ENCODE assay signal across 27 cellular contexts in the genomic region with DNA sequence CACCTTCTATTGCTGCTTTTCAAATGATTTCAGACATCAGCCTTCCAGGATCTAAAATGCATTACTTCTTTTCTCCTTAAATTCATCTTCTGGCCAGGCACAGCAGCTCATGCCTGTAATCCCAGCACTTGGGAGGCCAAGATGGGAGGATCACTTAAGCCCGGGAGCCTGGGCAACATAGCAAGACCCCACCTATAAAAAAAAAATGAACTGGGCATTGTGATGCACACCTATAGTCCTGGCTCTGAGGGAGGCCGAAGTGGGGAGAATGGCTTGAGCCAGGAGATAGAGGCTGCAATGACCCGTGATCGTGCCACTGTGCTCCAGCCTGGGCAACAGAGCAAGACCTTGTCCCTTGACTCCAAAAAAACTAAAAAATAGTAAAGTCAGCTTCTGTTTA.
"Had no signal": no experiment of that assay in that cellular context is flagged by ENCODE, and none has a peak within 500 bp of the region (broad histone marks: within the 10 kb centered on the region; RNA-seq: fewer than 3 reads in every experiment).

No MANE protein-coding gene starts in this region.

- H3K4me1 Mint-ChIP-seq: stimulated activated naive CD8-positive, alpha-beta T cell treated with anti-CD3 and anti-CD28 coated beads, Interleukin-15, amount 100 ng/mL, for 72 hours had no signal

- H3K36me3 Mint-ChIP-seq: naive B cell; natural killer cell; stimulated activated memory B cell treated with anti-CD40 and anti-IgM and Interleukin-4, amounts not matched to agents 10 μg/mL and 1 μg/mL and 100 μg/mL, for 72 hours had no signal

- H3K27ac Mint-ChIP-seq: mesothelial cell of epicardium; natural killer cell; nephron progenitor cell; progenitor cell of endocrine pancreas; stimulated activated memory B cell treated with anti-CD40 and anti-IgM and Interleukin-4, amounts not matched to agents 10 μg/mL and 1 μg/mL and 100 μg/mL, for 72 hours; stimulated activated naive CD8-positive, alpha-beta T cell treated with anti-CD3 and anti-CD28 coated beads, Interleukin-15, amount 100 ng/mL, for 72 hours had no signal

- H3K27ac ChIP-seq: left lung, lower lobe of right lung, ovary, right atrium auricular region, right lobe of liver, tibial nerve, upper lobe of left lung, vagina had no signal

- FAIRE-seq: kidney had no signal

- H3K4me2 ChIP-seq: smooth muscle cell had no signal

- ATAC-seq: left colon; left lung; lower lobe of right lung; natural killer cell; right lobe of liver; stimulated activated memory B cell treated with anti-CD40 and anti-IgM and Interleukin-4, amounts not matched to agents 10 μg/mL and 1 μg/mL and 100 μg/mL, for 72 hours; stimulated activated naive CD8-positive, alpha-beta T cell treated with anti-CD3 and anti-CD28 coated beads, Interleukin-15, amount 100 ng/mL, for 72 hours had no signal

- H3K27me3 ChIP-seq: left lung, ovary, right atrium auricular region, right lobe of liver, tibial nerve, upper lobe of left lung, vagina had no signal

- H3K9me3 Mint-ChIP-seq: natural killer cell; stimulated activated memory B cell treated with anti-CD40 and anti-IgM and Interleukin-4, amounts not matched to agents 10 μg/mL and 1 μg/mL and 100 μg/mL, for 72 hours; stimulated activated naive CD8-positive, alpha-beta T cell treated with anti-CD3 and anti-CD28 coated beads, Interleukin-15, amount 100 ng/mL, for 72 hours had no signal

- H3K27me3 Mint-ChIP-seq: naive B cell; progenitor cell of endocrine pancreas; stimulated activated memory B cell treated with anti-CD40 and anti-IgM and Interleukin-4, amounts not matched to agents 10 μg/mL and 1 μg/mL and 100 μg/mL, for 72 hours had no signal

- H3K4me3 ChIP-seq: left lung, lower lobe of right lung, ovary, right atrium auricular region, right lobe of liver, smooth muscle cell, tibial nerve, upper lobe of left lung, vagina had no signal

- H3K4me1 ChIP-seq: left lung, lower lobe of right lung, right atrium auricular region, right lobe of liver, tibial nerve, upper lobe of left lung, vagina had no signal

- H3K9me3 ChIP-seq: left lung, lower lobe of right lung, ovary, right atrium auricular region, right lobe of liver, upper lobe of left lung, vagina had no signal

- DNase-seq: hippocampal formation; kidney; left colon; left lung; lower lobe of right lung; mammary epithelial cell; mesenchymal stem cell; naive B cell; natural killer cell; nephron progenitor cell; ovary; right lobe of liver; stimulated activated CD4-positive, alpha-beta T cell treated with anti-CD3 and anti-CD28 coated beads, Interleukin-1b, Interleukin-23, amount 100 ng/mL, for 48 hours; stimulated activated CD4-positive, alpha-beta T cell treated with anti-CD3 and anti-CD28 coated beads, Interleukin-2, amount 100 ng/mL, for 48 hours; stimulated activated CD4-positive, alpha-beta T cell treated with anti-CD3 and anti-CD28 coated beads, Interleukin-4, amount 100 ng/mL, for 4 hours; stimulated activated CD8-positive, alpha-beta memory T cell treated with anti-CD3 and anti-CD28 coated beads, Interleukin-4, amount 100 ng/mL, for 48 hours; stimulated activated naive CD4-positive, alpha-beta T cell treated with Interleukin-2 at 50 U/mL for 16 hours; stimulated activated naive CD8-positive, alpha-beta T cell treated with anti-CD3 and anti-CD28 coated beads, Interleukin-15, amount 100 ng/mL, for 72 hours; substantia nigra; upper lobe of left lung had no signal

- H3K4me3 Mint-ChIP-seq: mesothelial cell of epicardium; naive B cell; natural killer cell; nephron progenitor cell; stimulated activated memory B cell treated with anti-CD40 and anti-IgM and Interleukin-4, amounts not matched to agents 10 μg/mL and 1 μg/mL and 100 μg/mL, for 72 hours; stimulated activated naive CD8-positive, alpha-beta T cell treated with anti-CD3 and anti-CD28 coated beads, Interleukin-15, amount 100 ng/mL, for 72 hours had no signal

- H3K36me3 ChIP-seq: left lung, lower lobe of right lung, ovary, right atrium auricular region, right lobe of liver, tibial nerve, upper lobe of left lung, vagina had no signal
